9 cellular contexts compared by ENCODE assay signal in the genomic region with DNA sequence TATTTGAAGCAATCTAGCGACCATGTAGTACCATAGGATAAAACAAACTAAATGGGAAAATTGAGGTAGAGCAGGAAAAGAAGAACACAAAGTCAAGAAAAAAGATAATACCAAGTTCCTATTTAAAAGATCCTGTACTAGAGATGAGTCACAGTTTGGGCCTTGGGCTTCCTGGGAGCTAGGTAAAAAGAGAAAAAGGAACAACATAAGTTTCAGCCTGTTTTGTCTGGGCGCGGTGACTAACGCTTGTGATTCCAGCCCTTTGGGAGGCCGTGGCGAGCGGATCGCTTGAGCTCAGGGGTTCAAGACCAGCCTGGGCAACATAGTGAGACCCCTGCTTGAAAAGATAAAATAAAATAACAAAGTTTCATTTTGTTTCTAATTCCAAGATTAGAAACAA. TPM values are rescaled to one million over a fixed set of nuclear protein-coding genes. Genes with fewer than 3 reads are reported as not detected.
DNase-seq lines count a peak whose midpoint lies in the region; ATAC-seq and TF ChIP-seq lines count a peak whose summit lies in the region.
"Had no signal": no experiment of that assay in that cellular context is flagged by ENCODE, and none has a peak within 500 bp of the region (broad histone marks: within the 10 kb centered on the region; RNA-seq: fewer than 3 reads in every experiment).

No MANE protein-coding gene starts in this region.

- peaks cover 31 to 62% (median 46%) of the 10 kb centered on the region in 4 donors for H3K4me1 Mint-ChIP-seq in CD4-positive, CD25-positive, alpha-beta regulatory T cell
- peaks cover 42 to 76% (median 66%) of the 10 kb centered on the region in 3 donors for H3K4me1 Mint-ChIP-seq in naive B cell

- no peaks in the 10 kb centered on the region for H3K9me3 ChIP-seq in CD4-positive, CD25-positive, alpha-beta regulatory T cell (ENCODE audit: control insufficient read depth in 2 of 2, low read length in 2 of 2)

- peak overlapping the region; percentile 88 to 96 (median 94) for H3K4me3 Mint-ChIP-seq in CD4-positive, CD25-positive, alpha-beta regulatory T cell
- H3K4me3 Mint-ChIP-seq in naive B cell: peak overlapping the region; percentile 81 to 98 (median 96)

- no peak for DNase-seq in CD4-positive, CD25-positive, alpha-beta regulatory T cell
- DNase-seq in LHCN-M2 (ENCODE audit: low read depth) (peak; percentile 36), astrocyte of the spinal cord (ENCODE audit: low read depth, low spot score) (peak; percentile 80), naive B cell (no peak), 8988T (no peak), germinal center (ENCODE audit: low spot score) (no peak)
- DNase-seq: amniotic stem cell had no signal

- in situ Hi-C loops in astrocyte of the spinal cord (cut with HindIII; ENCODE audit: low sequenced_read_pairs): no loop called here

- H3K27ac ChIP-seq in CD4-positive, CD25-positive, alpha-beta regulatory T cell (ENCODE audit: insufficient read depth, low read length, poor library complexity, severe bottlenecking): peak overlapping the region; percentile 86

- H3K27me3 Mint-ChIP-seq in CD4-positive, CD25-positive, alpha-beta regulatory T cell: no peaks in the 10 kb centered on the region
- no peaks in the 10 kb centered on the region for H3K27me3 Mint-ChIP-seq in naive B cell

- no peak for TF ChIP-seq CTCF in astrocyte of the spinal cord (IDR thresholded peaks at IDR 0.05; ENCODE audit: low read depth, low read length)

- peak overlapping the region; percentile 87 for H3K4me3 ChIP-seq in CD4-positive, CD25-positive, alpha-beta regulatory T cell (ENCODE audit: low read depth, low read length)
- peak overlapping the region; percentile 69 for H3K4me3 ChIP-seq in astrocyte of the spinal cord (ENCODE audit: low read depth, low read length)

- H3K27ac Mint-ChIP-seq in CD4-positive, CD25-positive, alpha-beta regulatory T cell: peak overlapping the region; percentile 84 to 98 (median 88)
- H3K27ac Mint-ChIP-seq in naive B cell: peak overlapping the region; percentile 11 to 95 (median 80)

- no peaks in the 10 kb centered on the region for H3K27me3 ChIP-seq in CD4-positive, CD25-positive, alpha-beta regulatory T cell (ENCODE audit: control insufficient read depth, insufficient read depth, low read length)

- peaks cover 0 to 2% (median 0%) of the 10 kb centered on the region in 7 donors for H3K9me3 Mint-ChIP-seq in CD4-positive, CD25-positive, alpha-beta regulatory T cell
- H3K9me3 Mint-ChIP-seq in naive B cell: no peaks in the 10 kb centered on the region

- peaks cover 37% of the 10 kb centered on the region for H3K4me1 ChIP-seq in CD4-positive, CD25-positive, alpha-beta regulatory T cell (ENCODE audit: control insufficient read depth, insufficient read depth, low read length, poor library complexity, severe bottlenecking)

- ATAC-seq in CD4-positive, CD25-positive, alpha-beta regulatory T cell (ENCODE audit: low read depth in 2 of 2): no peak
- no peak for ATAC-seq in naive B cell (ENCODE audit: low read depth in 2 of 2)
- no peak for ATAC-seq in HG03196 (IDR thresholded peaks at IDR 0.05; ENCODE audit: unreplicated experiment)
- no peak for ATAC-seq in GM19035 (IDR thresholded peaks at IDR 0.05; ENCODE audit: unreplicated experiment)

- H3K36me3 Mint-ChIP-seq in CD4-positive, CD25-positive, alpha-beta regulatory T cell: no peaks in the 10 kb centered on the region
- peaks cover 0 to 9% of the 10 kb centered on the region in 2 donors for H3K36me3 Mint-ChIP-seq in naive B cell

- H3K36me3 ChIP-seq in CD4-positive, CD25-positive, alpha-beta regulatory T cell (ENCODE audit: control insufficient read depth, insufficient read depth, low read length): no peaks in the 10 kb centered on the region

RNA-seq across cellular contexts. Expression of gene TMEM156, which starts 14.0 kb away (rescaled TPM):
- 14.2 TPM for total RNA-seq in CD4-positive, CD25-positive, alpha-beta regulatory T cell
- polyA plus RNA-seq in CD4-positive, CD25-positive, alpha-beta regulatory T cell: 10 to 100 TPM in 3 of 4 donors, 1 to 10 TPM in 1; 8.4 to 24.3 (median 22.8) TPM
- total RNA-seq in LHCN-M2 (2014; rRNA removed): 0.77 and 0.86 TPM in 2 replicates
- polyA plus RNA-seq in LHCN-M2 (2012): 0.70 TPM
- 100 to 1,000 TPM in 5 of 6 donors, 10 to 100 TPM in 1; 78.4 to 212 (median 144) TPM for polyA plus RNA-seq in naive B cell (ENCODE audit: low read depth in 6 of 6)

RNA-seq across cellular contexts. Expression of gene KLHL5, which starts 15.8 kb away (rescaled TPM):
- 21.5 TPM for total RNA-seq in CD4-positive, CD25-positive, alpha-beta regulatory T cell
- 10 to 100 TPM in 1 of 4 donors, 1 to 10 TPM in 3; 6.8 to 10.6 (median 8.1) TPM for polyA plus RNA-seq in CD4-positive, CD25-positive, alpha-beta regulatory T cell
- 48.6 and 52.1 TPM in 2 replicates for total RNA-seq in LHCN-M2 (2014; rRNA removed)
- polyA plus RNA-seq in LHCN-M2 (2012): 54.3 TPM
- polyA plus RNA-seq in naive B cell (ENCODE audit: low read depth in 6 of 6): 10 to 100 TPM; 21.4 to 42.3 (median 25.2) TPM

Comparison
In these comparisons a context has a peak if more than half of its experiments do, and no peak if none do; other contexts are left out.
1. DNase-seq: peak in LHCN-M2 (single experiment) and astrocyte of the spinal cord (single experiment); none in CD4-positive, CD25-positive, alpha-beta regulatory T cell (0 of 3), naive B cell (single experiment), 8988T (single experiment) and germinal center (single experiment).